ENCODE assay signal across 8 cellular contexts in the genomic region with DNA sequence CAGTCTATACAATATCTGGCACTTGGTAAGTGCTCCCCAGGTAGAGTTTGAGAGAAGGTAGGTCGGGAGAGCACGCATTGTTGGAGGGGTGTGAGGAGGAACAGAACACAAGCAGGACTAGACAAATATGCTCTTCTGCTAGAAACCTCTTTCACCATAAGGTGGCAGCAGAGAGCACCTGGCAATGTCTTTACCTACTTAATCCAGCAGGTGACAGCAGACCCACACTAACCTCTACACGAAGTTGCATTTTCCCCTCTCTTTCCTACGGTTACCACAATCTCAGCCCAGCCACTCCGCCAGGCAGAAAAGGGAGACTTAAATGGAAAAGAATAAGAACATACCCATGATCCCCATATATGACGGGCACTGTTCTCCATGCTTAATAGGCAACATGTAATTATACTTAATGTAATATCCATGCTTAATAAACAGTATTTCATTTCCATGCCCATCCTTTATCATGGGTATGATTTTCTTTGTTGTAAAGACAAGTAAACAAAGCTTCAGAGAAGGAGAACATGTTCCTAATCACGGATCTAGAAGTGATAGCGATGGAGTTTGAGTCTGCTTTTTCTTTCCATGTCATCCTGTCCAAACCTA. TPM values are rescaled to one million over a fixed set of nuclear protein-coding genes. Genes with fewer than 3 reads are reported as not detected.
DNase-seq lines count a peak whose midpoint lies in the region; ATAC-seq and TF ChIP-seq lines count a peak whose summit lies in the region.

No MANE protein-coding gene starts in this region.

- no peaks in the 10 kb centered on the region for H3K36me3 Mint-ChIP-seq in Calu3 (ENCODE audit: insufficient read depth, unreplicated experiment)

- no TSS peak for BruUV-seq in Calu3 (replicated peaks; lab: Mats Ljungman, UMichigan)

- H3K4me1 Mint-ChIP-seq in Calu3 (ENCODE audit: low read depth, unreplicated experiment), result no peaks in the 10 kb centered on the region

- peaks cover 66% of the 10 kb centered on the region for H3K27me3 Mint-ChIP-seq in Calu3 (ENCODE audit: unreplicated experiment)

- DNase-seq in Calu3, result peak; percentile 71
- peak; percentile 88 for DNase-seq in HFF-Myc (ENCODE audit: extremely low read depth, low read depth)
- DNase-seq in NCI-H446 (lab: John Stamatoyannopoulos, UW), result peak; percentile 61 to 79
- peak; percentile 31 for DNase-seq in activated CD4-positive, alpha-beta T cell treated with anti-CD3 and anti-CD28 coated beads for 1 hour
- peak; percentile 67 for DNase-seq in cerebellum (ENCODE audit: low spot score)
- peak; percentile 88 for DNase-seq in kidney tubule cell (ENCODE audit: low spot score)
- DNase-seq in stimulated activated CD4-positive, alpha-beta T cell treated with anti-CD3 and anti-CD28 coated beads, Interleukin-4, amount 100 ng/mL, for 1 hour, result peak; percentile 47

- no peak for ATAC-seq in GM18511 (IDR thresholded peaks at IDR 0.05; ENCODE audit: unreplicated experiment)

- CTCF ChIA-PET in Calu3 (lab: Charles Lee), result interaction anchor here (1.5 to 7.0 kb wide), 2 partner anchors 106 to 161 kb away, joined by 12 to 95 read pairs; no protein-coding TSS in a partner anchor

- H3K9me3 Mint-ChIP-seq in Calu3 (ENCODE audit: low read depth, unreplicated experiment), result no peaks in the 10 kb centered on the region

- intact Hi-C loops in Calu3 (cut with micrococcal nuclease; ENCODE audit: unreplicated experiment), result loop anchor here (1.0 to 2.0 kb wide), 2 partner anchors 107 to 161 kb away; no protein-coding TSS in a partner anchor

- peak; percentile 99 for TF ChIP-seq CTCF in Calu3 (IDR thresholded peaks at IDR 0.05; ENCODE audit: unreplicated experiment)
- TF ChIP-seq CTCF in HFF-Myc (IDR thresholded peaks at IDR 0.05; ENCODE audit: low read depth, low read length, missing control alignments), result peak; percentile 100

- no peak overlapping the region for H3K27ac Mint-ChIP-seq in Calu3 (ENCODE audit: unreplicated experiment)

- no peak overlapping the region for H3K4me3 ChIP-seq in HFF-Myc (replicated peaks; ENCODE audit: low read depth, low read length)

- H3K4me3 Mint-ChIP-seq in Calu3 (ENCODE audit: low read depth, unreplicated experiment), result no peak overlapping the region

RNA-seq across cellular contexts. Expression of a gene that starts 55.1 kb away (rescaled TPM):
- total RNA-seq in Calu3 (2022), result 1.8 and 6.0 TPM in 2 replicates
- 5.5 TPM for total RNA-seq in cerebellum

Comparison
In these comparisons a context has a peak if more than half of its experiments do, and no peak if none do; other contexts are left out.
1. DNase-seq: peak in every context shown above with its lines; median percentile 88 in HFF-Myc; 88 in kidney tubule cell; 71 in Calu3; 70 in NCI-H446; 67 in cerebellum; 47 in stimulated activated CD4-positive, alpha-beta T cell treated with anti-CD3 and anti-CD28 coated beads, Interleukin-4, amount 100 ng/mL, for 1 hour; 31 in activated CD4-positive, alpha-beta T cell treated with anti-CD3 and anti-CD28 coated beads for 1 hour.